ENCODE assay signal across 3 cellular contexts in genomic region chr3:88222343-88222742, GRCh38.
"Had no signal": no experiment of that assay in that cellular context is flagged by ENCODE, and none has a peak within 500 bp of the region (broad histone marks: within the 10 kb centered on the region; RNA-seq: fewer than 3 reads in every experiment).

No MANE protein-coding gene starts in this region.

- H3K4me3 ChIP-seq: GM12878 had no signal

- DNase-seq: GDM1, GF-D8 had no signal
